Comparison of ENCODE assay signal across 11 cellular contexts in the genomic region with DNA sequence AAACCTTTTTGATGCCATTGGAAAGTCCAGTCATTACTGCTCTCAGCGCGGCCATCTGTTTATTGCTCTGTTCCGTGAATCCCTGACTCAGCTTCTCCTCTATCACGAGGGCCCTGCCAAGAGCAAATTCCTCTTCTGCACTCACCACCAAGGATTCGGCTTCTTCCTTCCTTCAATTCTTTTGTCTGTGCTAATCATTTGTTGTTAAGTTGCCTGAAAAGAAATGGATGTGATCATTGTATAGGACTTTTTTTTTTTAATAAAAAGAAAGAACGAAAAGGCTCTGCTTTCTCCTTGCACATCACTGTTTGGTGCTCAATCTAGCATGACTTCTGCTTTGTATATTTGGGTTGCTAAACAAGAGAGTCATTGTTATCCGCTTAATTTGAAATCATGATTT.
A peak's percentile ranks its signal among the peaks of the same experiment; 100 is the strongest.
DNase-seq lines count a peak whose midpoint lies in the region; ATAC-seq and TF ChIP-seq lines count a peak whose summit lies in the region.
"Had no signal": no experiment of that assay in that cellular context is flagged by ENCODE, and none has a peak within 500 bp of the region (broad histone marks: within the 10 kb centered on the region; RNA-seq: fewer than 3 reads in every experiment).

No MANE protein-coding gene starts in this region.

- H3K27ac ChIP-seq in GM23248: peak overlapping the region; percentile 53
- H3K27ac ChIP-seq in SJCRH30: no peak overlapping the region
- no peak overlapping the region for H3K27ac ChIP-seq in PC-3 (ENCODE audit: low read length)

- BruUV-seq in PC-3 (replicated peaks; lab: Mats Ljungman, UMichigan): no TSS peak

- peak; percentile 94 for DNase-seq in GM23248
- DNase-seq in choroid plexus epithelial cell (ENCODE audit: low read depth): peak; percentile 65
- DNase-seq in kidney tubule cell (ENCODE audit: low spot score): peak; percentile 33
- peak; percentile 57 for DNase-seq in stromal cell of bone marrow (ENCODE audit: low read depth)
- no peak for DNase-seq in islet precursor cell
- DNase-seq in SJCRH30: no peak
- no peak for DNase-seq in PC-3
- DNase-seq: activated CD4-positive, alpha-beta T cell treated with anti-CD3 and anti-CD28 coated beads, Interleukin-2, amount 50 U/mL, for 48 hours; activated naive CD8-positive, alpha-beta T cell treated with anti-CD3 and anti-CD28 coated beads, Interleukin-2, amount 10 ng/mL, durations not matched to agents 7 days and 5 days; SIG-M5 had no signal

- peaks cover 38% of the 10 kb centered on the region for H3K4me1 ChIP-seq in GM23248 (ENCODE audit: insufficient read depth)
- no peaks in the 10 kb centered on the region for H3K4me1 ChIP-seq in SJCRH30
- no peaks in the 10 kb centered on the region for H3K4me1 ChIP-seq in PC-3 (ENCODE audit: insufficient read depth, low read length)

- H2AFZ ChIP-seq in GM23248: no peak overlapping the region
- H2AFZ ChIP-seq in PC-3 (ENCODE audit: low read length): no peak overlapping the region

- H3K4me3 ChIP-seq in GM23248 (peak overlapping the region; percentile 29), choroid plexus epithelial cell (ENCODE audit: low read depth, low read length) (no peak overlapping the region), SJCRH30 (no peak overlapping the region), PC-3 (ENCODE audit: low read length) (no peak overlapping the region)

- TF ChIP-seq CTCF in choroid plexus epithelial cell (conservative IDR thresholded peaks at IDR 0.05; ENCODE audit: low read depth, low read length): no peak
- no peak for TF ChIP-seq CTCF in PC-3 (conservative IDR thresholded peaks at IDR 0.05; ENCODE audit: low read depth, low read length)

- H3F3A ChIP-seq in GM23248 (ENCODE audit: insufficient read depth): peaks cover 30% of the 10 kb centered on the region
- H3F3A ChIP-seq in PC-3 (ENCODE audit: low read length, unreplicated experiment): no peaks in the 10 kb centered on the region

- H3K9me3 ChIP-seq in GM23248 (ENCODE audit: low read depth) (no peaks in the 10 kb centered on the region), SJCRH30 (replicated peaks) (no peaks in the 10 kb centered on the region), PC-3 (ENCODE audit: low read length) (no peaks in the 10 kb centered on the region)

- ATAC-seq in PC-3 (no peak), GM21381 (IDR thresholded peaks at IDR 0.05; ENCODE audit: unreplicated experiment) (no peak)

- 11% methylated on average over 7 of the region's 7 CpGs for WGBS in GM23248 (ENCODE audit: low coverage in 1 of 2, low lambda C conversion rate in 2 of 2, missing lambda C conversion rate in 2 of 2), 2 experiments

- H3K4me2 ChIP-seq in GM23248 (ENCODE audit: unreplicated experiment) (peak overlapping the region; percentile 83), PC-3 (ENCODE audit: low read length) (no peak overlapping the region)

- H3K36me3 ChIP-seq in GM23248 (ENCODE audit: low read depth) (no peaks in the 10 kb centered on the region), SJCRH30 (no peaks in the 10 kb centered on the region), PC-3 (ENCODE audit: low read depth, low read length) (no peaks in the 10 kb centered on the region)

- H3K9me2 ChIP-seq in GM23248 (ENCODE audit: insufficient read depth): no peaks in the 10 kb centered on the region
- H3K9me2 ChIP-seq in PC-3 (replicated peaks; ENCODE audit: low read length): no peaks in the 10 kb centered on the region

- H3K79me2 ChIP-seq in GM23248 (ENCODE audit: insufficient read depth): no peaks in the 10 kb centered on the region
- no peaks in the 10 kb centered on the region for H3K79me2 ChIP-seq in PC-3 (ENCODE audit: low read length)

- no peaks in the 10 kb centered on the region for H3K27me3 ChIP-seq in GM23248 (replicated peaks; ENCODE audit: insufficient read depth)
- H3K27me3 ChIP-seq in SJCRH30: no peaks in the 10 kb centered on the region
- H3K27me3 ChIP-seq in PC-3 (ENCODE audit: low read length): no peaks in the 10 kb centered on the region

- POLR2A ChIA-PET in PC-3 (lab: Charles Lee; ENCODE audit: unreplicated experiment): no interaction called here

- CTCF ChIA-PET in PC-3 (lab: Charles Lee): no interaction called here

- peak overlapping the region; percentile 14; the same call in 1 of the 2 replicates for H3K9ac ChIP-seq in GM23248
- no peak overlapping the region for H3K9ac ChIP-seq in PC-3 (ENCODE audit: low read length)

- in situ Hi-C loops in GM23248 (cut with MboI): no loop called here

- H4K20me1 ChIP-seq in GM23248 (ENCODE audit: insufficient read depth) (no peaks in the 10 kb centered on the region), PC-3 (ENCODE audit: low read length) (no peaks in the 10 kb centered on the region)

- intact Hi-C loops in PC-3 (cut with micrococcal nuclease): no loop called here

Comparison
In these comparisons a context has a peak if more than half of its experiments do, and no peak if none do; other contexts are left out.
1. DNase-seq: peak in GM23248 (single experiment), choroid plexus epithelial cell (single experiment), kidney tubule cell (single experiment) and stromal cell of bone marrow (single experiment); none in islet precursor cell (single experiment), SJCRH30 (0 of 2) and PC-3 (single experiment).